ENCODE assay signal across 20 cellular contexts in genomic region chr5:93746406-93747056, GRCh38. TPM values are rescaled to one million over a fixed set of nuclear protein-coding genes. Genes with fewer than 3 reads are reported as not detected.
DNase-seq lines count a peak whose midpoint lies in the region; ATAC-seq, FAIRE-seq and TF ChIP-seq lines count a peak whose summit lies in the region.
"Had no signal": no experiment of that assay in that cellular context is flagged by ENCODE, and none has a peak within 500 bp of the region (broad histone marks: within the 10 kb centered on the region; RNA-seq: fewer than 3 reads in every experiment).

No MANE protein-coding gene starts in this region.

- no peak for TF ChIP-seq POLR2A in H54 (IDR thresholded peaks at IDR 0.05; ENCODE audit: low read depth, low read length)

- H3K79me2 ChIP-seq in SK-N-SH (ENCODE audit: insufficient read depth) (no peaks in the 10 kb centered on the region), osteoblast (ENCODE audit: insufficient read depth, low read length) (no peaks in the 10 kb centered on the region)

- H3K4me1 ChIP-seq in SK-N-SH (ENCODE audit: control insufficient read depth in 1 of 2, insufficient read depth in 2 of 2, low read depth in 1 of 2, low read length in 1 of 2) (peaks cover 0 to 12% of the 10 kb centered on the region in 2 experiments; a peak in 3 of 4 replicates), osteoblast (ENCODE audit: insufficient read depth, low read length) (peaks cover 9% of the 10 kb centered on the region)
- H3K4me1 ChIP-seq: adrenal gland, BLaER1, tibial artery had no signal

- H3K4me2 ChIP-seq in SK-N-SH (peak overlapping the region; percentile 42; the same call in 1 of the 2 replicates), osteoblast (ENCODE audit: insufficient read depth, low read length) (no peak overlapping the region)
- H3K4me2 ChIP-seq: BLaER1 had no signal

- DNase-seq in H54 (ENCODE audit: insufficient read length, low spot score) (no peak), SK-N-SH (no peak), fibroblast of mammary gland (ENCODE audit: low read depth) (peak; percentile 58), osteoblast (ENCODE audit: insufficient read length, low spot score, missing footprints) (peak; percentile 31), DMS114 treated with DMSO at 0.1 percent for 48 hours (lab: John Stamatoyannopoulos, UW; ENCODE audit: unreplicated experiment) (no peak), cortex of kidney (lab: John Stamatoyannopoulos, UW) (no peak)
- DNase-seq in activated CD4-positive, alpha-beta T cell treated with anti-CD3 and anti-CD28 coated beads for 1 hour, result no peak
- DNase-seq: activated CD4-positive, alpha-beta T cell treated with anti-CD3 and anti-CD28 coated beads for 36 hours; activated CD8-positive, alpha-beta memory T cell treated with anti-CD3 and anti-CD28 coated beads, Interleukin-2, amount 10 ng/mL, durations not matched to agents 7 days and 5 days; adrenal gland; glutamatergic neuron; Karpas-422; NCI-H1436; nephron progenitor cell; stimulated activated naive B cell treated with anti-CD40 and anti-IgM and Interleukin-4, amounts not matched to agents 10 μg/mL and 1 μg/mL and 100 μg/mL, for 72 hours; T1000; tibial artery had no signal

- POLR2A ChIA-PET in SK-N-SH (lab: Yijun Ruan, JAX), result no interaction called here

- ATAC-seq in GM18907 (IDR thresholded peaks at IDR 0.05; ENCODE audit: unreplicated experiment), result no peak
- ATAC-seq: activated CD4-positive, alpha-beta T cell treated with anti-CD3 and anti-CD28 coated beads for 36 hours; activated CD8-positive, alpha-beta memory T cell treated with anti-CD3 and anti-CD28 coated beads, Interleukin-2, amount 10 ng/mL, durations not matched to agents 7 days and 5 days; stimulated activated naive B cell treated with anti-CD40 and anti-IgM and Interleukin-4, amounts not matched to agents 10 μg/mL and 1 μg/mL and 100 μg/mL, for 72 hours had no signal

- no peaks in the 10 kb centered on the region for H3K9me2 ChIP-seq in SK-N-SH

- peak overlapping the region; percentile 33; the same call in 1 of the 2 replicates for H3K9ac ChIP-seq in SK-N-SH
- H3K9ac ChIP-seq: BLaER1 had no signal

- TF ChIP-seq EP300 in SK-N-SH (IDR thresholded peaks at IDR 0.05; ENCODE audit: borderline replicate concordance in 1 of 2, low read depth in 1 of 2, low read length in 1 of 2), result peak in 1 of 2 experiments; percentile 27; a peak in 1 of 4 replicates

- H3K27me3 ChIP-seq in SK-N-SH (ENCODE audit: insufficient read depth) (no peaks in the 10 kb centered on the region), osteoblast (ENCODE audit: insufficient read depth, low read length) (no peaks in the 10 kb centered on the region)
- H3K27me3 ChIP-seq: adrenal gland, BLaER1, tibial artery had no signal

- H4K20me1 ChIP-seq in SK-N-SH (ENCODE audit: insufficient read depth), result no peaks in the 10 kb centered on the region
- no peaks in the 10 kb centered on the region for H4K20me1 ChIP-seq in osteoblast (ENCODE audit: insufficient read depth, low read length)
- H4K20me1 ChIP-seq: BLaER1 had no signal

- FAIRE-seq in H54 (lab: Jason Lieb, UNC), result peak; percentile 82
- FAIRE-seq: endometrium had no signal

- no peaks in the 10 kb centered on the region for H3K36me3 ChIP-seq in SK-N-SH (replicated peaks in 1 of 2; ENCODE audit: control insufficient read depth in 1 of 2, insufficient read depth in 2 of 2, low read length in 1 of 2)
- H3K36me3 ChIP-seq in osteoblast (ENCODE audit: insufficient read depth, low read length), result no peaks in the 10 kb centered on the region
- H3K36me3 ChIP-seq: adrenal gland, BLaER1, tibial artery had no signal

- TF ChIP-seq CTCF in SK-N-SH (IDR thresholded peaks at IDR 0.05) (no peak), fibroblast of mammary gland (conservative IDR thresholded peaks at IDR 0.05; ENCODE audit: control insufficient read depth, insufficient read depth, low read depth, low read length) (no peak), osteoblast (IDR thresholded peaks at IDR 0.05; ENCODE audit: extremely low read depth, low read depth, low read length) (no peak)

- H3K4me3 ChIP-seq in SK-N-SH (ENCODE audit: low read depth in 2 of 2, low read length in 1 of 2) (no peak overlapping the region), fibroblast of mammary gland (ENCODE audit: control insufficient read depth, low read depth, low read length) (no peak overlapping the region), osteoblast (ENCODE audit: insufficient read depth, low read length) (no peak overlapping the region)
- H3K4me3 ChIP-seq: adrenal gland, BLaER1, tibial artery had no signal

- peak overlapping the region in 1 of 2 experiments; percentile 60; a peak in 2 of 4 replicates for H3K27ac ChIP-seq in SK-N-SH (ENCODE audit: low read depth in 2 of 2, low read length in 1 of 2)
- peak overlapping the region; percentile 40 for H3K27ac ChIP-seq in osteoblast (ENCODE audit: low read depth, low read length)
- H3K27ac ChIP-seq: adrenal gland, BLaER1, tibial artery had no signal

- H3F3A ChIP-seq in SK-N-SH (replicated peaks; ENCODE audit: insufficient read depth), result peaks cover 18% of the 10 kb centered on the region

- CTCF ChIA-PET in SK-N-SH (lab: Yijun Ruan, JAX), result interaction anchor here (0.7 to 1.2 kb wide), 2 partner anchors 10 to 43 kb away, joined by 3 read pairs; no protein-coding TSS in a partner anchor

- no peak for TF ChIP-seq RAD21 in SK-N-SH (IDR thresholded peaks at IDR 0.05; ENCODE audit: low read length)

- H3K9me3 ChIP-seq in SK-N-SH (no peaks in the 10 kb centered on the region), osteoblast (ENCODE audit: low read depth, low read length) (no peaks in the 10 kb centered on the region)
- H3K9me3 ChIP-seq: adrenal gland, BLaER1, tibial artery had no signal

- H2AFZ ChIP-seq in SK-N-SH (ENCODE audit: low read depth) (peak overlapping the region; percentile 47), osteoblast (ENCODE audit: low read length) (no peak overlapping the region)

TF ChIP-seq in SK-N-SH, 30 proteins besides CTCF, POLR2A, EP300 and RAD21:
- peak; percentile 58; the same call in 1 of the 2 replicates for TF ChIP-seq YY1 (IDR thresholded peaks at IDR 0.05; ENCODE audit: low read depth)
- 0 out of 2 replicates have a peak, but pooled peaks have one; percentile 15 for TF ChIP-seq TEAD4 (IDR thresholded peaks at IDR 0.05; ENCODE audit: borderline replicate concordance, insufficient read depth)
- 0 out of 2 replicates have a peak, but pooled peaks have one; percentile 36 for TF ChIP-seq PBX3 (IDR thresholded peaks at IDR 0.05)
- TF ChIP-seq NRF1 (IDR thresholded peaks at IDR 0.05; ENCODE audit: low read depth, low read length), result no peak
- 0 out of 2 replicates have a peak, but pooled peaks have one; percentile 7 for TF ChIP-seq RXRA (IDR thresholded peaks at IDR 0.05; ENCODE audit: borderline replicate concordance, low read depth)
- TF ChIP-seq RCOR1 (IDR thresholded peaks at IDR 0.05; ENCODE audit: low read length), result no peak
- TF ChIP-seq TCF12 (IDR thresholded peaks at IDR 0.05), result peak; percentile 35; the same call in 1 of the 2 replicates
- TF ChIP-seq SIN3A (IDR thresholded peaks at IDR 0.05; ENCODE audit: borderline replicate concordance, low read depth, low read length), result no peak
- peak; percentile 60; the same call in 1 of the 2 replicates for TF ChIP-seq FOSL2 (IDR thresholded peaks at IDR 0.05; ENCODE audit: borderline replicate concordance, low read depth)
- peak; percentile 43; the same call in 1 of the 2 replicates for TF ChIP-seq JUND (IDR thresholded peaks at IDR 0.05)
- TF ChIP-seq MXI1 (IDR thresholded peaks at IDR 0.05; ENCODE audit: low read depth, low read length), result no peak
TF ChIP-seq in SK-N-SH: peak in this region for 7.

RNA-seq across cellular contexts. Expression of gene POU5F2, which starts 5.1 kb away (rescaled TPM):
- polyA plus RNA-seq in SK-N-SH (2012; rRNA removed), result 0.02 TPM in 2 replicates
- under 0.01 TPM in 1 of 2 replicates, not detected in the other for polyA plus RNA-seq in SK-N-SH (2012; cell fraction: cytosol; rRNA removed)
- 0.40 and 0.67 TPM in 2 replicates for polyA plus RNA-seq in SK-N-SH (2012; cell fraction: nucleus; rRNA removed)
- 1.8 and 2.9 TPM in 2 replicates for total RNA-seq in osteoblast

Comparison
In these comparisons a context has a peak if more than half of its experiments do, and no peak if none do; other contexts are left out.
1. DNase-seq: peak in fibroblast of mammary gland (single experiment) and osteoblast (single experiment); none in H54 (single experiment), SK-N-SH (single experiment), DMS114 treated with DMSO at 0.1 percent for 48 hours (single experiment), activated CD4-positive, alpha-beta T cell treated with anti-CD3 and anti-CD28 coated beads for 1 hour (single experiment) and cortex of kidney (single experiment).